Comparison of ENCODE assay signal across 28 cellular contexts in genomic region chr6:166654573-166654972, GRCh38.
"Had no signal": no experiment of that assay in that cellular context is flagged by ENCODE, and none has a peak within 500 bp of the region (broad histone marks: within the 10 kb centered on the region; RNA-seq: fewer than 3 reads in every experiment).

No MANE protein-coding gene starts in this region.

- H3K4me1 ChIP-seq: ascending aorta, breast epithelium had no signal

- H3K27me3 ChIP-seq: ascending aorta, dorsolateral prefrontal cortex had no signal

- H3K4me3 ChIP-seq: ascending aorta, breast epithelium, cardiac muscle cell, coronary artery, dorsolateral prefrontal cortex had no signal

- H3K27ac ChIP-seq: ascending aorta, breast epithelium, cardiac muscle cell, coronary artery, VCaP had no signal

- H3K36me3 ChIP-seq: ascending aorta, breast epithelium, cardiac muscle cell had no signal

- DNase-seq: activated CD4-positive, alpha-beta memory T cell treated with anti-CD3 and anti-CD28 coated beads, Interleukin-2, amount 10 ng/mL, durations not matched to agents 7 days and 5 days; activated CD4-positive, alpha-beta T cell treated with anti-CD3 and anti-CD28 coated beads for 1 hour; activated CD4-positive, alpha-beta T cell treated with anti-CD3 and anti-CD28 coated beads for 4 hours; activated CD4-positive, alpha-beta T cell treated with anti-CD3 and anti-CD28 coated beads, Interleukin-2, amount 10 ng/mL, durations not matched to agents 7 days and 5 days; activated CD4-positive, alpha-beta T cell treated with anti-CD3 and anti-CD28 coated beads, Interleukin-2, amount 50 U/mL, for 4 hours; activated CD8-positive, alpha-beta memory T cell treated with anti-CD3 and anti-CD28 coated beads, Interleukin-2, amount 50 U/mL, for 48 hours; activated gamma-delta T cell; activated naive CD4-positive, alpha-beta T cell; activated naive CD4-positive, alpha-beta T cell treated with anti-CD3 and anti-CD28 coated beads, Interleukin-2, amount 10 ng/mL, durations not matched to agents 7 days and 5 days; activated naive CD8-positive, alpha-beta T cell treated with anti-CD3 and anti-CD28 coated beads, Interleukin-2, amount 10 ng/mL, durations not matched to agents 7 days and 5 days; activated T-cell treated with anti-CD3 and anti-CD28 coated beads for 4 hours; activated T-cell treated with anti-CD3 and anti-CD28 coated beads, Interleukin-2, amount 50 U/mL, for 24 hours; activated T-cell treated with anti-CD3 and anti-CD28 coated beads, Interleukin-2, amount 50 U/mL, for 72 hours; central memory CD4-positive, alpha-beta T cell; dorsolateral prefrontal cortex; effector memory CD4-positive, alpha-beta T cell; endodermal cell; foreskin fibroblast; head of caudate nucleus; T-helper 2 cell had no signal

- H3K9me3 ChIP-seq: ascending aorta, breast epithelium had no signal

- ATAC-seq: activated naive CD4-positive, alpha-beta T cell treated with anti-CD3 and anti-CD28 coated beads, Interleukin-2, amount 50 U/mL, for 72 hours; activated T-cell treated with anti-CD3 and anti-CD28 coated beads, Interleukin-2, amount 50 U/mL, for 72 hours; esophagus mucosa; WTC11 had no signal
